Comparison of ENCODE assay signal across 8 cellular contexts in the genomic region with DNA sequence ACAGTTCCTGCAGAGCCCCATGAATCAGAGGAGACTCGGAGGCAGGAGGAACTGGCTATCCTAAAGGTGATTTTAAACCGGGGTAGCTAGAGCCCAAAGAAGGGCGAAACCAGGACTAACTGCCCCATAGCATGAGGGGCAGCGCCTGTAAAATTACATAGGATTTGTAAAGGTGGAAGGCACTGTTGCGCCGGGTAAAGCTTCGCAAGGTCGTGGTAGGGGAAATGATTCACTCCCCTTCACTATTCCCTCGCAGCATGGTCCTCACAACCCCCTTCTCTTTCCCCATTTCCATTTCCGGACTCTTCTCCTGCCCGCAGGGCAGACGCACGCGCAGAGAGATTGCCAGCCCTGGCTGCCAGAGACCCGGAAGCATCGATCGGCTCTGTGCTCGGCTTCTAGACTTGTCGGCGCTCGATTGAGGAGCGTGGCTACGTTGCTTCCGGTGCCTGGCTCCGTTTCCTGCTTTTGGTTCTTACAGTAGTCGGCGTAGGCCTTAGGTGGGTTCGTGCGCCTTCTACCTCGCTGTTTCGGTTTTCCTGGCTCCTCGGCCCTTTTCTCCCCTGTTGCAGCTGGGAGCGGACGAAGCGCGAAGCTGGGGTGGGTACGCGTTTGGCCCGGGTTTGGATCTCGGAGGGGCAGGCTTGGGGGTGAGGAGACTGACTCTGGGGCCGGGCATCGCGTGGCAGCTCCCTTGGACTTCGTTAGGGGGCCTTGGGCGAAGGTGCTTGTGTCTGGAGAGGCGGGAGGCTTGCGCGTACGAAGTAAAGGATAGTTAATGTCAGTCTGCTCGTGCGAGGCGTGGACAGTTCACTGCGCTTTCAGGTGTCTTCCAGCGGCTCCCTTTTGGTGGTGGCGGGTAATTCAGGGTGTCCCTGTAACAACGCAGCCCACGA. TPM values are rescaled to one million over a fixed set of nuclear protein-coding genes. Genes with fewer than 3 reads are reported as not detected.
A peak's percentile ranks its signal among the peaks of the same experiment; 100 is the strongest.
DNase-seq lines count a peak whose midpoint lies in the region; ATAC-seq, FAIRE-seq and TF ChIP-seq lines count a peak whose summit lies in the region.

A gene (plus strand): TSS at position 462 of the 896 bp plus-strand sequence. CDS start 1,677 bp downstream, outside the sequence.

- 4 to 5% (median 5%) methylated on average over 39 to 57 of the region's 57 CpGs for WGBS in adrenal gland, 4 donors
- 3 to 4% methylated on average over 57 of the region's 57 CpGs for WGBS in heart right ventricle, 2 donors
- 3 to 11% methylated on average over 29 to 57 of the region's 57 CpGs for WGBS in upper lobe of left lung, 2 donors

- peak; percentile 70 for DNase-seq in GM12891 (ENCODE audit: insufficient read length, low spot score)
- DNase-seq in NCI-H1436 treated with DMSO at 0.1 percent for 48 hours (lab: John Stamatoyannopoulos, UW): peak; percentile 68
- DNase-seq in T-cell: peak; percentile 79 to 95 (median 91)
- peak; percentile 91 to 98 (median 96) for DNase-seq in adrenal gland
- peak; percentile 90 to 94 for DNase-seq in heart right ventricle
- peak; percentile 90 to 99 (median 94) for DNase-seq in posterior cingulate gyrus
- DNase-seq in upper lobe of left lung: peak; percentile 90 to 97

- H3K27me3 ChIP-seq in adrenal gland: peaks cover 18% of the 10 kb centered on the region
- H3K27me3 ChIP-seq in heart right ventricle: peaks cover 0 to 39% (median 24%) of the 10 kb centered on the region in 7 donors
- no peaks in the 10 kb centered on the region for H3K27me3 ChIP-seq in upper lobe of left lung

- TF ChIP-seq EP300 in upper lobe of left lung (IDR thresholded peaks at IDR 0.05): peak in 1 of 4 donors; percentile 55

- peak within 1 kb of the TSS; percentile 68 to 100 (median 88) for H3K4me3 ChIP-seq in adrenal gland
- H3K4me3 ChIP-seq in heart right ventricle: peak within 1 kb of the TSS; percentile 75 to 97 (median 92)
- peak within 1 kb of the TSS; percentile 77 to 96 (median 90) for H3K4me3 ChIP-seq in upper lobe of left lung

- peaks cover 0 to 9% (median 7%) of the 10 kb centered on the region in 3 donors for H3K9me3 Mint-ChIP-seq in T-cell

- H3K4me1 Mint-ChIP-seq in T-cell: peaks cover 48 to 57% (median 50%) of the 10 kb centered on the region in 3 donors

- H3K27ac Mint-ChIP-seq in T-cell: peak within 1 kb of the TSS; percentile 99 to 100

- intact Hi-C loops in adrenal gland (cut with DNase I) (no loop called here), heart right ventricle (cut with DNase I) (loop anchor here in 5 of 10 donors (5.0 to 10.0 kb wide), 5 partner anchors 65 to 215 kb away; a partner anchor contains a TSS), posterior cingulate gyrus (cut with DNase I) (loop anchor here (2.0 kb wide), 1 partner anchor 157 kb away; a partner anchor contains a TSS)

- POLR2A ChIA-PET in T-cell (lab: Charles Lee): interaction anchor here in 1 of 2 donors (0.6 to 1.0 kb wide), 2 partner anchors 152 to 189 kb away, joined by 3 read pairs; no protein-coding TSS in a partner anchor

- H3K36me3 ChIP-seq in adrenal gland (replicated peaks in 1 of 2) (peaks cover 0 to 28% of the 10 kb centered on the region in 2 donors), heart right ventricle (peaks cover 0 to 35% (median 12%) of the 10 kb centered on the region in 9 donors), upper lobe of left lung (peaks cover 0 to 30% (median 15%) of the 10 kb centered on the region in 4 donors)

- peaks cover 15 to 21% of the 10 kb centered on the region in 2 donors for H3K27me3 Mint-ChIP-seq in T-cell

- peak; percentile 98 for TF ChIP-seq POLR2A in GM12891 (IDR thresholded peaks at IDR 0.05; ENCODE audit: low read depth, low read length)
- peak; percentile 59 to 76 for TF ChIP-seq POLR2A in adrenal gland (IDR thresholded peaks at IDR 0.05)
- peak in 2 of 4 donors; percentile 68 to 81 for TF ChIP-seq POLR2A in upper lobe of left lung (IDR thresholded peaks at IDR 0.05)

- H3K4me3 Mint-ChIP-seq in T-cell: peak within 1 kb of the TSS; percentile 94 to 100 (median 100)

- H3K27ac ChIP-seq in adrenal gland (peak within 1 kb of the TSS; percentile 29 to 87 (median 72)), heart right ventricle (peak within 1 kb of the TSS; percentile 24 to 95 (median 81)), upper lobe of left lung (peak within 1 kb of the TSS; percentile 83 to 93 (median 88))

- H3K9me3 ChIP-seq in adrenal gland (replicated peaks in 1 of 3) (no peaks in the 10 kb centered on the region), heart right ventricle (no peaks in the 10 kb centered on the region), upper lobe of left lung (no peaks in the 10 kb centered on the region)

- TF ChIP-seq CTCF in adrenal gland (IDR thresholded peaks at IDR 0.05) (peak in 2 of 6 experiments; percentile 10 to 20), heart right ventricle (IDR thresholded peaks at IDR 0.05) (peak in 2 of 9 donors; percentile 4 to 8), upper lobe of left lung (IDR thresholded peaks at IDR 0.05) (peak in 1 of 6 experiments; percentile 21)

- peak; percentile 100 for ATAC-seq in HG02840 (IDR thresholded peaks at IDR 0.05; ENCODE audit: low FRiP score, unreplicated experiment)
- ATAC-seq in T-cell (replicated peaks in 1 of 4): peak; percentile 95 to 96 (median 95)
- ATAC-seq in heart right ventricle: peak; percentile 98 to 100 (median 99)
- peak; percentile 98 to 100 for ATAC-seq in upper lobe of left lung (ENCODE audit: low FRiP score in 2 of 2)

- CTCF ChIA-PET in T-cell (lab: Charles Lee): no interaction called here

- peaks cover 4 to 14% of the 10 kb centered on the region in 2 donors for H3K4me1 ChIP-seq in adrenal gland (replicated peaks in 1 of 2)
- peaks cover 0 to 26% (median 14%) of the 10 kb centered on the region in 9 donors for H3K4me1 ChIP-seq in heart right ventricle
- H3K4me1 ChIP-seq in upper lobe of left lung: peaks cover 15 to 39% (median 19%) of the 10 kb centered on the region in 4 donors

- peaks cover 35% of the 10 kb centered on the region for H3K36me3 Mint-ChIP-seq in T-cell

- peak; percentile 86 for FAIRE-seq in GM12891 (lab: Jason Lieb, UNC)

TF ChIP-seq in GM12891, 5 proteins besides CTCF, POLR2A, EP300 and RAD21:
- TF ChIP-seq TAF1 (IDR thresholded peaks at IDR 0.05; ENCODE audit: low read depth, low read length): peak; percentile 94
- TF ChIP-seq POLR2AphosphoS5 (IDR thresholded peaks at IDR 0.05; ENCODE audit: low read depth, low read length): peak; percentile 96
- TF ChIP-seq SPI1 (IDR thresholded peaks at IDR 0.05; ENCODE audit: low read depth, low read length): peak; percentile 53
- TF ChIP-seq POU2F2 (IDR thresholded peaks at IDR 0.05; ENCODE audit: low read depth, low read length): peak; percentile 88
- TF ChIP-seq PAX5 (IDR thresholded peaks at IDR 0.05; ENCODE audit: insufficient read depth, low read length, severe bottlenecking): no peak
TF ChIP-seq in GM12891: peak in this region for 4.

RNA-seq across cellular contexts. Expression of the gene that starts here (rescaled TPM):
- polyA plus RNA-seq in GM12891 (2012; ENCODE audit: low read depth, missing spikeins): 95.7 TPM
- total RNA-seq in T-cell (10 to 100 TPM; 31.5 to 46.7 (median 45.5) TPM), adrenal gland (10 to 100 TPM; 20.5 to 75.1 (median 39.9) TPM), heart right ventricle (10 to 100 TPM; 28.8 to 40.3 (median 32.2) TPM), upper lobe of left lung (10 to 100 TPM in 5 of 6 donors, 1 to 10 TPM in 1; 7.4 to 44.4 (median 32.4) TPM)
- polyA plus RNA-seq in adrenal gland (10 to 100 TPM; 33.4 to 94.9 (median 43.5) TPM), heart right ventricle (10 to 100 TPM; 30.0 to 49.2 TPM)

Comparison
In these comparisons a context has a peak if more than half of its experiments do, and no peak if none do; other contexts are left out.
1. Peak in every context shown above with its lines: DNase-seq, ATAC-seq, H3K4me3 ChIP-seq and H3K27ac ChIP-seq.